Comparison of ENCODE assay signal across 16 cellular contexts in the genomic region with DNA sequence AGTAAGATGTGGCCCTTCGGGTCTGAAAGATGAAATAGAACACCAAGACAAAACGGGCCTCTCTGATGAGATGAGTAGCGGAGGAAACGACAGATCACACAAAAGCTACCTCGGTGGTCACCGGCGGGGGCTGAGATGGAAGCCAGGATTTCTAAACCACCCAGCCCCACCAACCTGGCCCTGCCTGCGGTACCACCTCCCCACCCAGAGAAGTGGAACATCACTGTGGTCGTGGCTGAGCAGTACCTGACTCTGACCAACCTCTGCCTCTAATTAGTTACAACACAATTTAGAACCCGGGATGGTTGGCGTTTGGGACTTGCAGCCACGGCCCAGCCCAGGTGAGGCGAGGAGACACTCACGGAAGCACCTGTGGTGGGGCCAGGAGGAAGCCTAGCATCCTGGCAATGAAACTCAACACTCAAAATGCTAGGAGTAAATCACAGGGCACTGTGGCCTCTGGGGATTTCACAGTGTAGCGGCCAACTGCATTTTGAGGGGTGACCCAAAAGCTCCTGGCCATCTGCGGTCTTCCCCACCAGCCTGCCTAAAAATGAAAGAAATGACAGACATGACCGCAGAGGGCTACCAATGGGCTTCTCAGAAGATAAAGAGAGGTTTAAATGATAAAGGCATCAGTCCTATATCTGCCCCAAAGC.
DNase-seq lines count a peak whose midpoint lies in the region; ATAC-seq, FAIRE-seq and TF ChIP-seq lines count a peak whose summit lies in the region.
"Had no signal": no experiment of that assay in that cellular context is flagged by ENCODE, and none has a peak within 500 bp of the region (broad histone marks: within the 10 kb centered on the region; RNA-seq: fewer than 3 reads in every experiment).

No MANE protein-coding gene starts in this region.

- H3K27ac ChIP-seq in liver (ENCODE audit: low read depth in 1 of 2, low read length in 2 of 2) (peak overlapping the region; percentile 51 to 73), HepG2 (ENCODE audit: extremely low read length, insufficient read depth, low read length) (no peak overlapping the region), aorta (ENCODE audit: low read depth in 1 of 2, low read length in 2 of 2) (peak overlapping the region; percentile 62 to 93)
- H3K27ac ChIP-seq: cardiac muscle cell, transverse colon had no signal

- intact Hi-C loops in HepG2 (cut with micrococcal nuclease; ENCODE audit: unreplicated experiment) (loop anchor here (2.0 kb wide), 1 partner anchor 31 kb away; no protein-coding TSS in a partner anchor), aorta (cut with DNase I) (no loop called here)

- H3K36me3 Mint-ChIP-seq in brain (no peaks in the 10 kb centered on the region), naive B cell (peaks cover 0 to 7% of the 10 kb centered on the region in 2 donors)

- TF ChIP-seq POLR2A in HepG2 (IDR thresholded peaks at IDR 0.05; ENCODE audit: insufficient read depth in 1 of 2, low read depth in 2 of 2, low read length in 2 of 2) (no peak), GM18505 (IDR thresholded peaks at IDR 0.05; ENCODE audit: borderline replicate concordance, extremely low read depth, insufficient read depth, insufficient read length) (no peak)

- 90% methylated on average over 17 of the region's 17 CpGs for WGBS in liver
- WGBS in HepG2 (ENCODE audit: low lambda C conversion rate), result 31% methylated on average over 13 of the region's 17 CpGs
- 93 to 95% methylated on average over 17 of the region's 17 CpGs for WGBS in aorta, 2 donors

- H3K4me3 ChIP-seq in liver (ENCODE audit: low read depth in 1 of 3, low read length in 3 of 3), result no peak overlapping the region
- no peak overlapping the region for H3K4me3 ChIP-seq in HepG2 (replicated peaks in 1 of 3; ENCODE audit: insufficient read depth in 1 of 3, low read depth in 2 of 3, low read length in 3 of 3)
- no peak overlapping the region for H3K4me3 ChIP-seq in aorta (ENCODE audit: low read length in 2 of 2)
- H3K4me3 ChIP-seq: cardiac muscle cell, GM23248, transverse colon had no signal

- peaks cover 0 to 6% (median 0%) of the 10 kb centered on the region in 4 donors for H3K4me1 ChIP-seq in liver (ENCODE audit: control insufficient read depth in 4 of 4, insufficient read depth in 4 of 4, low read length in 3 of 4)
- no peaks in the 10 kb centered on the region for H3K4me1 ChIP-seq in HepG2 (ENCODE audit: insufficient read depth, low read length)
- peaks cover 0 to 4% of the 10 kb centered on the region in 2 donors for H3K4me1 ChIP-seq in aorta (ENCODE audit: control insufficient read depth in 1 of 2, insufficient read depth in 2 of 2, low read length in 2 of 2)

- peaks cover 6% of the 10 kb centered on the region for H3K27me3 Mint-ChIP-seq in brain
- H3K27me3 Mint-ChIP-seq in naive B cell, result no peaks in the 10 kb centered on the region

- no TSS peak for BruUV-seq in HepG2 (replicated peaks; lab: Mats Ljungman, UMichigan)

- CTCF ChIA-PET in HepG2 (lab: Yijun Ruan, JAX; ENCODE audit: low intra/inter-chr PET ratio, low total read pairs), result no interaction called here

- H3K4me3 Mint-ChIP-seq in brain, result peak overlapping the region in 1 of 5 experiments; percentile 18
- H3K4me3 Mint-ChIP-seq in naive B cell, result peak overlapping the region in 2 of 8 donors; percentile 5 to 22

- no peaks in the 10 kb centered on the region for H3K36me3 ChIP-seq in liver (ENCODE audit: control insufficient read depth in 4 of 4, insufficient read depth in 3 of 4, low read depth in 1 of 4, low read length in 3 of 4)
- no peaks in the 10 kb centered on the region for H3K36me3 ChIP-seq in HepG2 (replicated peaks in 1 of 2; ENCODE audit: control insufficient read depth in 1 of 2, insufficient read depth in 2 of 2, low read length in 2 of 2)
- H3K36me3 ChIP-seq in aorta (ENCODE audit: control insufficient read depth in 1 of 2, insufficient read depth in 2 of 2, low read length in 1 of 2), result no peaks in the 10 kb centered on the region
- H3K36me3 ChIP-seq: BE2C, cardiac muscle cell, transverse colon had no signal

- ATAC-seq in HepG2 (no peak), naive B cell (ENCODE audit: low read depth in 2 of 2) (no peak), aorta (ENCODE audit: low FRiP score) (no peak), GM18505 (IDR thresholded peaks at IDR 0.05; ENCODE audit: unreplicated experiment) (no peak)

- H3K4me1 Mint-ChIP-seq in brain (peaks cover 77% of the 10 kb centered on the region), naive B cell (peaks cover 46 to 85% (median 77%) of the 10 kb centered on the region in 3 donors)

- no peaks in the 10 kb centered on the region for H3K9me3 ChIP-seq in liver (ENCODE audit: control insufficient read depth in 4 of 4, low read length in 3 of 4)
- H3K9me3 ChIP-seq in HepG2 (ENCODE audit: low read length), result no peaks in the 10 kb centered on the region
- no peaks in the 10 kb centered on the region for H3K9me3 ChIP-seq in aorta (ENCODE audit: control insufficient read depth, low read length)
- H3K9me3 ChIP-seq: BE2C, transverse colon had no signal

- DNase-seq in HepG2 (ENCODE audit: low spot score), result no peak
- DNase-seq in naive B cell, result no peak
- DNase-seq in aorta, result peak; percentile 39 to 50
- no peak for DNase-seq in NCI-H748 (lab: John Stamatoyannopoulos, UW; ENCODE audit: unreplicated experiment)
- no peak for DNase-seq in putamen (ENCODE audit: low spot score)
- DNase-seq: activated CD8-positive, alpha-beta memory T cell treated with anti-CD3 and anti-CD28 coated beads, Interleukin-2, amount 50 U/mL, for 4 hours; GM23248; NCI-H1930; transverse colon had no signal

- in situ Hi-C loops in HepG2 (cut with HindIII; ENCODE audit: extremely low pct_ligation_motif_present, low pct_unique_long_range_greater_than_20kb), result no loop called here

- H3K9ac ChIP-seq in liver (ENCODE audit: low read depth in 1 of 2, low read length in 2 of 2) (no peak overlapping the region), HepG2 (ENCODE audit: insufficient read depth, low read depth, low read length) (no peak overlapping the region)
- H3K9ac ChIP-seq: GM23248 had no signal

- TF ChIP-seq EP300 in HepG2 (IDR thresholded peaks at IDR 0.05; ENCODE audit: low read depth in 2 of 2, low read length in 2 of 2), result no peak
- TF ChIP-seq EP300 in HepG2 (CRISPR knock-in tag; IDR thresholded peaks at IDR 0.05; ENCODE audit: borderline replicate concordance), result no peak

- no peak for FAIRE-seq in HepG2 (lab: Jason Lieb, UNC)
- FAIRE-seq: keratinocyte had no signal

- TF ChIP-seq CTCF in liver (IDR thresholded peaks at IDR 0.05; ENCODE audit: low read depth, low read length, missing input control) (no peak), HepG2 (CRISPR knock-in tag; IDR thresholded peaks at IDR 0.05) (no peak), brain (conservative IDR thresholded peaks at IDR 0.05) (no peak)

- no peak overlapping the region for H3K4me2 ChIP-seq in HepG2 (ENCODE audit: low read depth, low read length)

- peak overlapping the region in 3 of 5 experiments; percentile 53 to 93 (median 88) for H3K27ac Mint-ChIP-seq in brain
- peak overlapping the region in 4 of 6 donors; percentile 81 to 98 (median 94) for H3K27ac Mint-ChIP-seq in naive B cell
- H3K27ac Mint-ChIP-seq: progenitor cell of endocrine pancreas had no signal

- no peaks in the 10 kb centered on the region for H4K20me1 ChIP-seq in HepG2 (ENCODE audit: insufficient read depth, low read length)

- no peak overlapping the region for H2AFZ ChIP-seq in HepG2 (ENCODE audit: low read length)
- H2AFZ ChIP-seq: GM23248 had no signal

- no peaks in the 10 kb centered on the region for H3K27me3 ChIP-seq in liver (ENCODE audit: control insufficient read depth in 4 of 4, insufficient read depth in 4 of 4, low read length in 3 of 4)
- H3K27me3 ChIP-seq in HepG2 (ENCODE audit: control insufficient read depth in 1 of 2, insufficient read depth in 2 of 2, low read length in 2 of 2), result peaks cover 4 to 59% of the 10 kb centered on the region in 2 experiments; a peak in 4 of 5 replicates
- no peaks in the 10 kb centered on the region for H3K27me3 ChIP-seq in aorta (ENCODE audit: control insufficient read depth in 1 of 2, insufficient read depth in 2 of 2, low read length in 1 of 2)
- H3K27me3 ChIP-seq: BE2C, cardiac muscle cell, transverse colon had no signal

- H3K9me3 Mint-ChIP-seq in brain (peaks cover 0 to 2% (median 0%) of the 10 kb centered on the region in 5 experiments), naive B cell (no peaks in the 10 kb centered on the region)

- TF ChIP-seq RAD21 in liver (IDR thresholded peaks at IDR 0.05) (no peak), HepG2 (CRISPR knock-in tag; IDR thresholded peaks at IDR 0.05) (no peak)

- POLR2A ChIA-PET in HepG2 (lab: Yijun Ruan, JAX), result no interaction called here

- H3K79me2 ChIP-seq in HepG2 (ENCODE audit: insufficient read depth, low read length), result no peaks in the 10 kb centered on the region

TF ChIP-seq in liver, 16 proteins besides CTCF, POLR2A, EP300 and RAD21 (continues in another document):
- TF ChIP-seq TAF1 (conservative IDR thresholded peaks at IDR 0.05), result no peak

TF ChIP-seq in HepG2, 621 proteins besides CTCF, POLR2A, EP300 and RAD21 (continues in another document):
- TF ChIP-seq GZF1 (CRISPR knock-in tag; IDR thresholded peaks at IDR 0.05), result no peak
- TF ChIP-seq, protein P1, sequence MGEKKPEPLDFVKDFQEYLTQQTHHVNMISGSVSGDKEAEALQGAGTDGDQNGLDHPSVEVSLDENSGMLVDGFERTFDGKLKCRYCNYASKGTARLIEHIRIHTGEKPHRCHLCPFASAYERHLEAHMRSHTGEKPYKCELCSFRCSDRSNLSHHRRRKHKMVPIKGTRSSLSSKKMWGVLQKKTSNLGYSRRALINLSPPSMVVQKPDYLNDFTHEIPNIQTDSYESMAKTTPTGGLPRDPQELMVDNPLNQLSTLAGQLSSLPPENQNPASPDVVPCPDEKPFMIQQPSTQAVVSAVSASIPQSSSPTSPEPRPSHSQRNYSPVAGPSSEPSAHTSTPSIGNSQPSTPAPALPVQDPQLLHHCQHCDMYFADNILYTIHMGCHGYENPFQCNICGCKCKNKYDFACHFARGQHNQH (CRISPR knock-in tag; IDR thresholded peaks at IDR 0.05), result no peak
- TF ChIP-seq TBX2 (CRISPR knock-in tag; IDR thresholded peaks at IDR 0.05; ENCODE audit: borderline replicate concordance), result no peak
- TF ChIP-seq, protein P2, sequence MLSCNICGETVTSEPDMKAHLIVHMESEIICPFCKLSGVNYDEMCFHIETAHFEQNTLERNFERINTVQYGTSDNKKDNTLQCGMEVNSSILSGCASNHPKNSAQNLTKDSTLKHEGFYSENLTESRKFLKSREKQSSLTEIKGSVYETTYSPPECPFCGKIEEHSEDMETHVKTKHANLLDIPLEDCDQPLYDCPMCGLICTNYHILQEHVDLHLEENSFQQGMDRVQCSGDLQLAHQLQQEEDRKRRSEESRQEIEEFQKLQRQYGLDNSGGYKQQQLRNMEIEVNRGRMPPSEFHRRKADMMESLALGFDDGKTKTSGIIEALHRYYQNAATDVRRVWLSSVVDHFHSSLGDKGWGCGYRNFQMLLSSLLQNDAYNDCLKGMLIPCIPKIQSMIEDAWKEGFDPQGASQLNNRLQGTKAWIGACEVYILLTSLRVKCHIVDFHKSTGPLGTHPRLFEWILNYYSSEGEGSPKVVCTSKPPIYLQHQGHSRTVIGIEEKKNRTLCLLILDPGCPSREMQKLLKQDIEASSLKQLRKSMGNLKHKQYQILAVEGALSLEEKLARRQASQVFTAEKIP (CRISPR knock-in tag; IDR thresholded peaks at IDR 0.05; ENCODE audit: borderline replicate concordance), result no peak
- no peak for TF ChIP-seq YY1 (IDR thresholded peaks at IDR 0.05; ENCODE audit: insufficient read depth, insufficient replicate concordance, low read depth, low read length)

Comparison
In these comparisons a context has a peak if more than half of its experiments do, and no peak if none do; other contexts are left out.
1. DNase-seq: peak in aorta (2 of 2); none in HepG2 (single experiment), naive B cell (single experiment), NCI-H748 (single experiment) and putamen (single experiment).